2 cellular contexts compared by ENCODE assay signal in the genomic region with DNA sequence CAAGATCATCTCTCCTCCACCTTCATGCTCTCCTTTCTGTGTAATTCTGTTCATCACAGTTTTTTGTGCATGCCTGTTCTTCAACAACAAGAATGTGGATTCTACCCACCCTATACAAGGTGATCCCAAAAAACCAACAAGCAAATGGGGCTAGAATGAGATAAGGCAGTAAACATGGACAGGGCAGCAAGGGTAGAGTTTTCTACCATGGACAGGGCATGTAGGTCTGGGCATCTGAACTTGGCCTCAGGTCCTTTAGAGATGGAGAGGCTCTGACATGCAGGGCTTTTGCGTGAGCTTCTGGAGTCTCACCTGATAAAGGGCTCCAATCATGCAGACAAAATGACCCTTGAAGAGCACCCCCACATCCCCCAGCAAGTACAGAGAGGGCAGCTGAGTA.
A peak's percentile ranks its signal among the peaks of the same experiment; 100 is the strongest.
TF ChIP-seq lines count a peak whose summit lies in the region.

No MANE protein-coding gene starts in this region.

TF ChIP-seq in SK-N-SH, 30 proteins besides CTCF, POLR2A, EP300 and RAD21 (continued from another document):
- TF ChIP-seq REST (IDR thresholded peaks at IDR 0.05; ENCODE audit: low read depth, low read length) = peak; percentile 82; the same call in 1 of the 2 replicates

TF ChIP-seq in HEK293, 187 proteins besides CTCF, POLR2A, EP300 and RAD21 (continued from another document):
- TF ChIP-seq REST (tag by site-specific recombination; IDR thresholded peaks at IDR 0.05) = peak; percentile 89
